In the genomic region with DNA sequence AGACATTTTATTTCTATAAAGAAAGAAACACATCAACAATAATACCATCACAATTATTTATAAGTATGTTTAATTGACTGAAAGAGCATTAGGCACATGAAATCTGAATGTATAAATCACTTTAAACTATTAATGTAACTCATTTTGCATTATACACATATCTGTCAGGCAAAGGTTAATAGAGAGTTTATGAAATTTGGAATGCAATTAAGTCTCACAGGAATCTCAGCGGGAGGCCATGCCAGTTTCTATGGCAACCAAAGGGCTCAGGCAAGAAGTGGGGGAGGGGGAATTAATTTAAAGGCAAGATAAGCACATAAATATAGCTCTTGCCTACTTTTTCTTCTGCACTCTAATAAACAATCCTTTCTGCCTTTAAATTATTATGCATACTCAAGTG, we compare ENCODE assay signal across 18 cellular contexts.
DNase-seq lines count a peak whose midpoint lies in the region; ATAC-seq and TF ChIP-seq lines count a peak whose summit lies in the region.
"Had no signal": no experiment of that assay in that cellular context is flagged by ENCODE, and none has a peak within 500 bp of the region (broad histone marks: within the 10 kb centered on the region; RNA-seq: fewer than 3 reads in every experiment).

No MANE protein-coding gene starts in this region.

- peaks cover 28% of the 10 kb centered on the region for H3K4me1 Mint-ChIP-seq in GM23338
- H3K4me1 Mint-ChIP-seq in CD8-positive, alpha-beta memory T cell, result no peaks in the 10 kb centered on the region
- H3K4me1 Mint-ChIP-seq in naive thymus-derived CD8-positive, alpha-beta T cell, result no peaks in the 10 kb centered on the region
- H3K4me1 Mint-ChIP-seq: T-helper 17 cell had no signal

- H3K4me1 ChIP-seq in GM23338 (ENCODE audit: insufficient read depth), result peaks cover 21% of the 10 kb centered on the region
- H3K4me1 ChIP-seq in CD8-positive, alpha-beta memory T cell (ENCODE audit: insufficient read depth, low read length), result no peaks in the 10 kb centered on the region

- peaks cover 10% of the 10 kb centered on the region; the same call in 1 of the 2 replicates for H3K9me2 ChIP-seq in GM23338 (ENCODE audit: insufficient read depth)
- no peaks in the 10 kb centered on the region for H3K9me2 ChIP-seq in neural cell (ENCODE audit: insufficient read depth, low read length)

- no peak overlapping the region for H3K4me3 ChIP-seq in GM23338
- H3K4me3 ChIP-seq in neural cell (ENCODE audit: low read length), result peak overlapping the region; percentile 53
- H3K4me3 ChIP-seq in CD8-positive, alpha-beta memory T cell (ENCODE audit: low read length), result no peak overlapping the region
- H3K4me3 ChIP-seq: sigmoid colon had no signal

- no peaks in the 10 kb centered on the region for H3K27me3 ChIP-seq in GM23338 (ENCODE audit: insufficient read depth)
- no peaks in the 10 kb centered on the region for H3K27me3 ChIP-seq in neural cell (ENCODE audit: insufficient read depth, low read depth, low read length)
- no peaks in the 10 kb centered on the region for H3K27me3 ChIP-seq in CD8-positive, alpha-beta memory T cell (ENCODE audit: insufficient read depth, low read length, poor library complexity, severe bottlenecking)
- H3K27me3 ChIP-seq: sigmoid colon had no signal

- 0 out of 2 replicates have a peak overlapping the region, but pooled peaks have one; percentile 77 for H3K27ac Mint-ChIP-seq in GM23338
- H3K27ac Mint-ChIP-seq in CD8-positive, alpha-beta memory T cell, result no peak overlapping the region
- H3K27ac Mint-ChIP-seq in naive thymus-derived CD8-positive, alpha-beta T cell, result no peak overlapping the region
- H3K27ac Mint-ChIP-seq: activated T-helper 2 cell treated with anti-CD3 and anti-CD28 coated beads, Interferon-gamma antibody, Interleukin-2, Interleukin-4, amounts not matched to agents 10 μg/mL and 5 μg/mL and 100 μg/mL, durations not matched to agents 14 hours and 24 hours and 36 hours; T-helper 17 cell had no signal

- H3F3A ChIP-seq in GM23338 (replicated peaks; ENCODE audit: low read depth) (no peaks in the 10 kb centered on the region), neural cell (ENCODE audit: insufficient read depth, low read length, poor library complexity, severe bottlenecking) (peaks cover 6% of the 10 kb centered on the region)

- H3K79me2 ChIP-seq in GM23338 (replicated peaks; ENCODE audit: insufficient read depth) (no peaks in the 10 kb centered on the region), neural cell (replicated peaks; ENCODE audit: insufficient read depth, low read length) (no peaks in the 10 kb centered on the region)

- peak overlapping the region; percentile 36 for H3K4me2 ChIP-seq in GM23338
- peak overlapping the region; percentile 84 for H3K4me2 ChIP-seq in neural cell (ENCODE audit: low read length)

- TF ChIP-seq CTCF in GM23338 (conservative IDR thresholded peaks at IDR 0.05; ENCODE audit: low read depth in 2 of 2) (no peak), neural cell (IDR thresholded peaks at IDR 0.05; ENCODE audit: poor library complexity, severe bottlenecking) (no peak)

- H3K9me3 Mint-ChIP-seq in GM23338, result no peaks in the 10 kb centered on the region
- H3K9me3 Mint-ChIP-seq in CD8-positive, alpha-beta memory T cell, result no peaks in the 10 kb centered on the region
- H3K9me3 Mint-ChIP-seq in naive thymus-derived CD8-positive, alpha-beta T cell, result peaks cover 0 to 4% (median 0%) of the 10 kb centered on the region in 9 donors
- H3K9me3 Mint-ChIP-seq: activated T-helper 2 cell treated with anti-CD3 and anti-CD28 coated beads, Interferon-gamma antibody, Interleukin-2, Interleukin-4, amounts not matched to agents 10 μg/mL and 5 μg/mL and 100 μg/mL, durations not matched to agents 14 hours and 24 hours and 36 hours had no signal

- peaks cover 2% of the 10 kb centered on the region for H3K27me3 Mint-ChIP-seq in GM23338 (ENCODE audit: insufficient read depth, low read depth, poor library complexity)
- no peaks in the 10 kb centered on the region for H3K27me3 Mint-ChIP-seq in CD8-positive, alpha-beta memory T cell
- H3K27me3 Mint-ChIP-seq in naive thymus-derived CD8-positive, alpha-beta T cell, result peaks cover 0 to 18% (median 2%) of the 10 kb centered on the region in 5 donors

- no peaks in the 10 kb centered on the region for H3K9me3 ChIP-seq in neural cell (ENCODE audit: low read length)
- H3K9me3 ChIP-seq in CD8-positive, alpha-beta memory T cell (ENCODE audit: low read length), result no peaks in the 10 kb centered on the region
- H3K9me3 ChIP-seq: Caco-2, sigmoid colon had no signal

- POLR2A ChIA-PET in CD8-positive, alpha-beta memory T cell (lab: Charles Lee), result no interaction called here
- POLR2A ChIA-PET in naive thymus-derived CD8-positive, alpha-beta T cell (lab: Charles Lee), result no interaction called here

- H3K27ac ChIP-seq in GM23338 (ENCODE audit: low read depth) (no peak overlapping the region), neural cell (ENCODE audit: low read length) (peak overlapping the region; percentile 96)
- no peak overlapping the region for H3K27ac ChIP-seq in CD8-positive, alpha-beta memory T cell (ENCODE audit: low read depth, low read length)
- H3K27ac ChIP-seq: sigmoid colon had no signal

- no peaks in the 10 kb centered on the region for H3K36me3 Mint-ChIP-seq in GM23338 (ENCODE audit: low read depth)
- no peaks in the 10 kb centered on the region for H3K36me3 Mint-ChIP-seq in CD8-positive, alpha-beta memory T cell
- no peaks in the 10 kb centered on the region for H3K36me3 Mint-ChIP-seq in naive thymus-derived CD8-positive, alpha-beta T cell

- CTCF ChIA-PET in CD8-positive, alpha-beta memory T cell (lab: Charles Lee), result no interaction called here

- H3K9ac ChIP-seq in neural cell (ENCODE audit: low read length), result peak overlapping the region; percentile 62

- H3K4me3 Mint-ChIP-seq in GM23338, result peak overlapping the region; percentile 21; the same call in 1 of the 3 replicates
- no peak overlapping the region for H3K4me3 Mint-ChIP-seq in CD8-positive, alpha-beta memory T cell
- H3K4me3 Mint-ChIP-seq in naive thymus-derived CD8-positive, alpha-beta T cell, result no peak overlapping the region
- H3K4me3 Mint-ChIP-seq: T-helper 17 cell had no signal

- H4K20me1 ChIP-seq in GM23338 (replicated peaks; ENCODE audit: insufficient read depth) (no peaks in the 10 kb centered on the region), neural cell (ENCODE audit: insufficient read depth) (no peaks in the 10 kb centered on the region)

- no peak for ATAC-seq in GM23338
- ATAC-seq in naive thymus-derived CD8-positive, alpha-beta T cell, result no peak
- no peak for ATAC-seq in GM18873 (IDR thresholded peaks at IDR 0.05; ENCODE audit: low FRiP score, unreplicated experiment)
- ATAC-seq: HCT116, Right ventricle myocardium inferior, T-helper 17 cell had no signal

- no peak overlapping the region for H2AFZ ChIP-seq in GM23338
- no peak overlapping the region for H2AFZ ChIP-seq in neural cell (ENCODE audit: low read depth, low read length)

- peak; percentile 89 for TF ChIP-seq EP300 in neural cell (conservative IDR thresholded peaks at IDR 0.05; ENCODE audit: poor library complexity, severe bottlenecking)

- DNase-seq in GM23338 (ENCODE audit: low spot score) (peak; percentile 77), NCI-H446 treated with DMSO at 0.1 percent for 48 hours (lab: John Stamatoyannopoulos, UW) (peak; percentile 5), cerebellum (ENCODE audit: low spot score) (peak; percentile 20), DMS53 (lab: John Stamatoyannopoulos, UW) (no peak)
- DNase-seq in CD8-positive, alpha-beta memory T cell, result no peak
- no peak for DNase-seq in naive thymus-derived CD8-positive, alpha-beta T cell
- DNase-seq: activated CD4-positive, CD25-positive, alpha-beta regulatory T cell treated with anti-CD3 and anti-CD28 coated beads, Interleukin-2, amount 50 U/mL, for 72 hours; Caco-2; mesenchymal stem cell; NCI-H2029 treated with DMSO at 0.1 percent for 48 hours; sigmoid colon; stimulated activated CD4-positive, alpha-beta T cell treated with anti-CD3 and anti-CD28 coated beads, Interleukin-2, amount 100 ng/mL, for 24 hours; T-helper 17 cell had no signal

- H3K36me3 ChIP-seq in GM23338 (ENCODE audit: insufficient read depth) (no peaks in the 10 kb centered on the region), neural cell (ENCODE audit: insufficient read depth, low read length) (no peaks in the 10 kb centered on the region)
- H3K36me3 ChIP-seq in CD8-positive, alpha-beta memory T cell (ENCODE audit: insufficient read depth, low read length), result no peaks in the 10 kb centered on the region
- H3K36me3 ChIP-seq: sigmoid colon had no signal

- TF ChIP-seq RAD21 in neural cell (conservative IDR thresholded peaks at IDR 0.05), result peak; percentile 48

TF ChIP-seq in GM23338, 12 proteins besides CTCF, POLR2A, EP300 and RAD21 (continues in another document):
- no peak for TF ChIP-seq NANOG (IDR thresholded peaks at IDR 0.05; ENCODE audit: borderline replicate concordance)
- TF ChIP-seq ZNF331 (CRISPR knock-in tag; IDR thresholded peaks at IDR 0.05; ENCODE audit: low read depth), result no peak

TF ChIP-seq in neural cell, 6 proteins besides CTCF, POLR2A, EP300 and RAD21 (continues in another document):
- TF ChIP-seq SMC3 (conservative IDR thresholded peaks at IDR 0.05; ENCODE audit: poor library complexity) (no peak), MXI1 (conservative IDR thresholded peaks at IDR 0.05; ENCODE audit: poor library complexity, severe bottlenecking) (no peak), TAF1 (IDR thresholded peaks at IDR 0.05; ENCODE audit: low read depth) (no peak), POLR2AphosphoS5 (IDR thresholded peaks at IDR 0.05) (peak; percentile 66)

Comparison
In these comparisons a context has a peak if more than half of its experiments do, and no peak if none do; other contexts are left out.
1. DNase-seq: peak in GM23338 (single experiment), NCI-H446 treated with DMSO at 0.1 percent for 48 hours (single experiment) and cerebellum (single experiment); none in CD8-positive, alpha-beta memory T cell (0 of 5), naive thymus-derived CD8-positive, alpha-beta T cell (0 of 10) and DMS53 (single experiment).